In genomic region chr2:190648289-190649034, GRCh38 we compare ENCODE assay signal across 1 cellular context.
TF ChIP-seq lines count a peak whose summit lies in the region.

No MANE protein-coding gene starts in this region.

TF ChIP-seq in K562, 482 proteins besides CTCF, POLR2A, EP300 and RAD21 (continued from another document):
- TF ChIP-seq RERE (CRISPR knock-in tag; IDR thresholded peaks at IDR 0.05; ENCODE audit: borderline replicate concordance) (no peak), ZBTB11 (CRISPR knock-in tag; IDR thresholded peaks at IDR 0.05) (peak in 1 of 3 experiments; percentile 62; a peak in 2 of 6 replicates), LARP7 (IDR thresholded peaks at IDR 0.05) (no peak), NCOA4 (IDR thresholded peaks at IDR 0.05; ENCODE audit: partially characterized antibody) (no peak), RBBP5 (IDR thresholded peaks at IDR 0.05; ENCODE audit: borderline replicate concordance, insufficient read depth, low read length, poor library complexity, severe bottlenecking) (peak; percentile 66), TAF9B (IDR thresholded peaks at IDR 0.05; ENCODE audit: partially characterized antibody) (no peak), ZBTB7A (IDR thresholded peaks at IDR 0.05; ENCODE audit: borderline replicate concordance, control insufficient read depth, low read depth, low read length) (peak; percentile 36), CBFA2T2 (conservative IDR thresholded peaks at IDR 0.05) (no peak), FOXP4 (CRISPR knock-in tag; IDR thresholded peaks at IDR 0.05; ENCODE audit: borderline replicate concordance) (no peak), ZNF318 (IDR thresholded peaks at IDR 0.05; ENCODE audit: borderline replicate concordance in 1 of 2, low read depth in 1 of 2) (no peak)
